Comparison of ENCODE assay signal across 1 cellular context in the genomic region with DNA sequence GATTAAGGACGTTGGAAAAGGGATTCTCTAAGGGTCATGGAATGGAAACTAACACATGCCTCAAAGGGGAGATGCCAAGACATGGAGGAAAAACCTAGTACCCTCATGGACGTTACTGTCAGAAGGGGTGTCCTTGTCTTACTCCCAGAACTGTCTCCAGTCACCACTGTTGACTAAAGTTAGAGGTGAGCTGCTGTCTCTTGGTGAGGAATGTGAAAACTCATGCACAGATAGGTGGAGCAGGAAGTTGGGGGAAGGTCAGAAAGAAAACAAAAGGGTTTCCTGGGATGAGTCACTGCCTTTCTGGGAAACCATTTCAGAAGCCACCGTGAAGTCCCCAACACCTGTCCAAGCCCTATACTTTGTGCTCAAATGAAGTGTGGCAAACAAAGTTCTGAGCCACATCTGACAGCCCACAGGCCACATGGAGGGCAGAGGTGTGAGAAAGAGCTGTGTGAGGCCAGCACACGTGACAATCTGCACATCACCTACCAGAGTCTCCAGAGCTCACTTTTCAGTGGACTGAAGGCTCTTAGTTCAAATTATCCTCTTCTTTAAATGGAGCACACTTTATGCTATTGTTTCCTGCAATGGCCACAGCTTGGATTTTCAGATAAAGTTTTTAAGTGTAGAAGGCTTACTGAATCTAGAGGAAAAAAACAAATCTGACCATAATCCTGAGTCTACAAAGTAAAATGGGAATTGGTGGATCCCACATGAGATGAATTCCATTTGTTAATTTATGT.
TF ChIP-seq lines count a peak whose summit lies in the region.

No MANE protein-coding gene starts in this region.

TF ChIP-seq in HepG2, 621 proteins besides CTCF, POLR2A, EP300 and RAD21 (continued from another document and continues in another):
- TF ChIP-seq, protein P1, sequence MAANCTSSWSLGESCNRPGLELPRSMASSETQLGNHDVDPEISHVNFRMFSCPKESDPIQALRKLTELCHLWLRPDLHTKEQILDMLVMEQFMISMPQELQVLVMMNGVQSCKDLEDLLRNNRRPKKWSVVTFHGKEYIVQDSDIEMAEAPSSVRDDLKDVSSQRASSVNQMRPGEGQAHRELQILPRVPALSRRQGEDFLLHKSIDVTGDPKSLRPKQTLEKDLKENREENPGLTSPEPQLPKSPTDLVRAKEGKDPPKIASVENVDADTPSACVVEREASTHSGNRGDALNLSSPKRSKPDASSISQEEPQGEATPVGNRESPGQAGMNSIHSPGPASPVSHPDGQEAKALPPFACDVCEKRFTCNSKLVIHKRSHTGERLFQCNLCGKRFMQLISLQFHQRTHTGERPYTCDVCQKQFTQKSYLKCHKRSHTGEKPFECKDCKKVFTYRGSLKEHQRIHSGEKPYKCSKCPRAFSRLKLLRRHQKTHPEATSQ (CRISPR knock-in tag; IDR thresholded peaks at IDR 0.05; ENCODE audit: borderline replicate concordance), result peak; percentile 91; the same call in 1 of the 2 replicates
- TF ChIP-seq, protein P2, sequence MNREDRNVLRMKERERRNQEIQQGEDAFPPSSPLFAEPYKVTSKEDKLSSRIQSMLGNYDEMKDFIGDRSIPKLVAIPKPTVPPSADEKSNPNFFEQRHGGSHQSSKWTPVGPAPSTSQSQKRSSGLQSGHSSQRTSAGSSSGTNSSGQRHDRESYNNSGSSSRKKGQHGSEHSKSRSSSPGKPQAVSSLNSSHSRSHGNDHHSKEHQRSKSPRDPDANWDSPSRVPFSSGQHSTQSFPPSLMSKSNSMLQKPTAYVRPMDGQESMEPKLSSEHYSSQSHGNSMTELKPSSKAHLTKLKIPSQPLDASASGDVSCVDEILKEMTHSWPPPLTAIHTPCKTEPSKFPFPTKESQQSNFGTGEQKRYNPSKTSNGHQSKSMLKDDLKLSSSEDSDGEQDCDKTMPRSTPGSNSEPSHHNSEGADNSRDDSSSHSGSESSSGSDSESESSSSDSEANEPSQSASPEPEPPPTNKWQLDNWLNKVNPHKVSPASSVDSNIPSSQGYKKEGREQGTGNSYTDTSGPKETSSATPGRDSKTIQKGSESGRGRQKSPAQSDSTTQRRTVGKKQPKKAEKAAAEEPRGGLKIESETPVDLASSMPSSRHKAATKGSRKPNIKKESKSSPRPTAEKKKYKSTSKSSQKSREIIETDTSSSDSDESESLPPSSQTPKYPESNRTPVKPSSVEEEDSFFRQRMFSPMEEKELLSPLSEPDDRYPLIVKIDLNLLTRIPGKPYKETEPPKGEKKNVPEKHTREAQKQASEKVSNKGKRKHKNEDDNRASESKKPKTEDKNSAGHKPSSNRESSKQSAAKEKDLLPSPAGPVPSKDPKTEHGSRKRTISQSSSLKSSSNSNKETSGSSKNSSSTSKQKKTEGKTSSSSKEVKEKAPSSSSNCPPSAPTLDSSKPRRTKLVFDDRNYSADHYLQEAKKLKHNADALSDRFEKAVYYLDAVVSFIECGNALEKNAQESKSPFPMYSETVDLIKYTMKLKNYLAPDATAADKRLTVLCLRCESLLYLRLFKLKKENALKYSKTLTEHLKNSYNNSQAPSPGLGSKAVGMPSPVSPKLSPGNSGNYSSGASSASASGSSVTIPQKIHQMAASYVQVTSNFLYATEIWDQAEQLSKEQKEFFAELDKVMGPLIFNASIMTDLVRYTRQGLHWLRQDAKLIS (CRISPR knock-in tag; IDR thresholded peaks at IDR 0.05), result peak; percentile 93; the same call in 1 of the 2 replicates
- TF ChIP-seq, protein P3, sequence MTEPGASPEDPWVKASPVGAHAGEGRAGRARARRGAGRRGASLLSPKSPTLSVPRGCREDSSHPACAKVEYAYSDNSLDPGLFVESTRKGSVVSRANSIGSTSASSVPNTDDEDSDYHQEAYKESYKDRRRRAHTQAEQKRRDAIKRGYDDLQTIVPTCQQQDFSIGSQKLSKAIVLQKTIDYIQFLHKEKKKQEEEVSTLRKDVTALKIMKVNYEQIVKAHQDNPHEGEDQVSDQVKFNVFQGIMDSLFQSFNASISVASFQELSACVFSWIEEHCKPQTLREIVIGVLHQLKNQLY (CRISPR knock-in tag; IDR thresholded peaks at IDR 0.05), result peak; percentile 96
- no peak for TF ChIP-seq CAMTA2 (CRISPR knock-in tag; IDR thresholded peaks at IDR 0.05; ENCODE audit: borderline replicate concordance)
- peak; percentile 69; the same call in 1 of the 2 replicates for TF ChIP-seq NR2C2 (CRISPR knock-in tag; IDR thresholded peaks at IDR 0.05; ENCODE audit: borderline replicate concordance)
- TF ChIP-seq ZNF30 (CRISPR knock-in tag; IDR thresholded peaks at IDR 0.05), result no peak
- peak; percentile 98 for TF ChIP-seq NCOA2 (CRISPR knock-in tag; IDR thresholded peaks at IDR 0.05)
- TF ChIP-seq, protein P4, sequence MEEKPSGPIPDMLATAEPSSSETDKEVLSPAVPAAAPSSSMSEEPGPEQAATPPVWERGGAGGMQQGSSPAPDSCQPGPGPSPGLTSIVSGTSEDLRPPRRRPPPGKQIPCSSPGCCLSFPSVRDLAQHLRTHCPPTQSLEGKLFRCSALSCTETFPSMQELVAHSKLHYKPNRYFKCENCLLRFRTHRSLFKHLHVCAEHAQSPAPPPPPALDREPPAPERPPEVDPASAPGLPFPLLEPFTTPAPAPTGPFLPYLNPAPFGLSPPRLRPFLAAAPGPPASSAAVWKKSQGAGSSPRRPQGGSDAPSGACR (CRISPR knock-in tag; IDR thresholded peaks at IDR 0.05), result peak; percentile 96
- peak; percentile 100 for TF ChIP-seq ZNF607 (CRISPR knock-in tag; IDR thresholded peaks at IDR 0.05; ENCODE audit: borderline replicate concordance)
- TF ChIP-seq SETDB1 (CRISPR knock-in tag; IDR thresholded peaks at IDR 0.05; ENCODE audit: borderline replicate concordance), result 0 out of 2 replicates have a peak, but pooled peaks have one; percentile 66
- no peak for TF ChIP-seq KLF15 (CRISPR knock-in tag; IDR thresholded peaks at IDR 0.05; ENCODE audit: borderline replicate concordance)
- TF ChIP-seq IRX3 (CRISPR knock-in tag; IDR thresholded peaks at IDR 0.05; ENCODE audit: borderline replicate concordance, low read depth), result no peak
- TF ChIP-seq EHMT2 (IDR thresholded peaks at IDR 0.05; ENCODE audit: borderline replicate concordance, low read depth, low read length), result peak; percentile 97
- TF ChIP-seq, protein P5, sequence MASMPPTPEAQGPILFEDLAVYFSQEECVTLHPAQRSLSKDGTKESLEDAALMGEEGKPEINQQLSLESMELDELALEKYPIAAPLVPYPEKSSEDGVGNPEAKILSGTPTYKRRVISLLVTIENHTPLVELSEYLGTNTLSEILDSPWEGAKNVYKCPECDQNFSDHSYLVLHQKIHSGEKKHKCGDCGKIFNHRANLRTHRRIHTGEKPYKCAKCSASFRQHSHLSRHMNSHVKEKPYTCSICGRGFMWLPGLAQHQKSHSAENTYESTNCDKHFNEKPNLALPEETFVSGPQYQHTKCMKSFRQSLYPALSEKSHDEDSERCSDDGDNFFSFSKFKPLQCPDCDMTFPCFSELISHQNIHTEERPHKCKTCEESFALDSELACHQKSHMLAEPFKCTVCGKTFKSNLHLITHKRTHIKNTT (CRISPR knock-in tag; IDR thresholded peaks at IDR 0.05), result no peak
- no peak for TF ChIP-seq FOXP1 (IDR thresholded peaks at IDR 0.05)
- TF ChIP-seq FOXP1 (CRISPR knock-in tag; IDR thresholded peaks at IDR 0.05), result peak; percentile 94
- peak; percentile 58; the same call in 1 of the 2 replicates for TF ChIP-seq ZNF7 (CRISPR knock-in tag; IDR thresholded peaks at IDR 0.05)
- TF ChIP-seq RFXAP (CRISPR knock-in tag; IDR thresholded peaks at IDR 0.05; ENCODE audit: borderline replicate concordance), result peak; percentile 95
- no peak for TF ChIP-seq MTF2 (CRISPR knock-in tag; IDR thresholded peaks at IDR 0.05; ENCODE audit: borderline replicate concordance)
- no peak for TF ChIP-seq NCOA5 (CRISPR knock-in tag; IDR thresholded peaks at IDR 0.05)
- TF ChIP-seq NONO (IDR thresholded peaks at IDR 0.05), result no peak
- TF ChIP-seq NONO (CRISPR knock-in tag; conservative IDR thresholded peaks at IDR 0.05), result no peak
- TF ChIP-seq, protein P6, sequence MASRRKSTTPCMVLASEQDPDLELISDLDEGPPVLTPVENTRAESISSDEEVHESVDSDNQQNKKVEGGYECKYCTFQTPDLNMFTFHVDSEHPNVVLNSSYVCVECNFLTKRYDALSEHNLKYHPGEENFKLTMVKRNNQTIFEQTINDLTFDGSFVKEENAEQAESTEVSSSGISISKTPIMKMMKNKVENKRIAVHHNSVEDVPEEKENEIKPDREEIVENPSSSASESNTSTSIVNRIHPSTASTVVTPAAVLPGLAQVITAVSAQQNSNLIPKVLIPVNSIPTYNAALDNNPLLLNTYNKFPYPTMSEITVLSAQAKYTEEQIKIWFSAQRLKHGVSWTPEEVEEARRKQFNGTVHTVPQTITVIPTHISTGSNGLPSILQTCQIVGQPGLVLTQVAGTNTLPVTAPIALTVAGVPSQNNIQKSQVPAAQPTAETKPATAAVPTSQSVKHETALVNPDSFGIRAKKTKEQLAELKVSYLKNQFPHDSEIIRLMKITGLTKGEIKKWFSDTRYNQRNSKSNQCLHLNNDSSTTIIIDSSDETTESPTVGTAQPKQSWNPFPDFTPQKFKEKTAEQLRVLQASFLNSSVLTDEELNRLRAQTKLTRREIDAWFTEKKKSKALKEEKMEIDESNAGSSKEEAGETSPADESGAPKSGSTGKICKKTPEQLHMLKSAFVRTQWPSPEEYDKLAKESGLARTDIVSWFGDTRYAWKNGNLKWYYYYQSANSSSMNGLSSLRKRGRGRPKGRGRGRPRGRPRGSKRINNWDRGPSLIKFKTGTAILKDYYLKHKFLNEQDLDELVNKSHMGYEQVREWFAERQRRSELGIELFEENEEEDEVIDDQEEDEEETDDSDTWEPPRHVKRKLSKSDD (CRISPR knock-in tag; IDR thresholded peaks at IDR 0.05; ENCODE audit: low read depth), result peak; percentile 81; the same call in 1 of the 2 replicates
- TF ChIP-seq GATA4 (IDR thresholded peaks at IDR 0.05; ENCODE audit: borderline replicate concordance, low read depth), result peak; percentile 93
- TF ChIP-seq, protein P7, sequence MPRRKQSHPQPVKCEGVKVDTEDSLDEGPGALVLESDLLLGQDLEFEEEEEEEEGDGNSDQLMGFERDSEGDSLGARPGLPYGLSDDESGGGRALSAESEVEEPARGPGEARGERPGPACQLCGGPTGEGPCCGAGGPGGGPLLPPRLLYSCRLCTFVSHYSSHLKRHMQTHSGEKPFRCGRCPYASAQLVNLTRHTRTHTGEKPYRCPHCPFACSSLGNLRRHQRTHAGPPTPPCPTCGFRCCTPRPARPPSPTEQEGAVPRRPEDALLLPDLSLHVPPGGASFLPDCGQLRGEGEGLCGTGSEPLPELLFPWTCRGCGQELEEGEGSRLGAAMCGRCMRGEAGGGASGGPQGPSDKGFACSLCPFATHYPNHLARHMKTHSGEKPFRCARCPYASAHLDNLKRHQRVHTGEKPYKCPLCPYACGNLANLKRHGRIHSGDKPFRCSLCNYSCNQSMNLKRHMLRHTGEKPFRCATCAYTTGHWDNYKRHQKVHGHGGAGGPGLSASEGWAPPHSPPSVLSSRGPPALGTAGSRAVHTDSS (CRISPR knock-in tag; conservative IDR thresholded peaks at IDR 0.05), result no peak
- TF ChIP-seq ZNF572 (CRISPR knock-in tag; IDR thresholded peaks at IDR 0.05), result peak; percentile 74; the same call in 1 of the 2 replicates
- TF ChIP-seq, protein P8, sequence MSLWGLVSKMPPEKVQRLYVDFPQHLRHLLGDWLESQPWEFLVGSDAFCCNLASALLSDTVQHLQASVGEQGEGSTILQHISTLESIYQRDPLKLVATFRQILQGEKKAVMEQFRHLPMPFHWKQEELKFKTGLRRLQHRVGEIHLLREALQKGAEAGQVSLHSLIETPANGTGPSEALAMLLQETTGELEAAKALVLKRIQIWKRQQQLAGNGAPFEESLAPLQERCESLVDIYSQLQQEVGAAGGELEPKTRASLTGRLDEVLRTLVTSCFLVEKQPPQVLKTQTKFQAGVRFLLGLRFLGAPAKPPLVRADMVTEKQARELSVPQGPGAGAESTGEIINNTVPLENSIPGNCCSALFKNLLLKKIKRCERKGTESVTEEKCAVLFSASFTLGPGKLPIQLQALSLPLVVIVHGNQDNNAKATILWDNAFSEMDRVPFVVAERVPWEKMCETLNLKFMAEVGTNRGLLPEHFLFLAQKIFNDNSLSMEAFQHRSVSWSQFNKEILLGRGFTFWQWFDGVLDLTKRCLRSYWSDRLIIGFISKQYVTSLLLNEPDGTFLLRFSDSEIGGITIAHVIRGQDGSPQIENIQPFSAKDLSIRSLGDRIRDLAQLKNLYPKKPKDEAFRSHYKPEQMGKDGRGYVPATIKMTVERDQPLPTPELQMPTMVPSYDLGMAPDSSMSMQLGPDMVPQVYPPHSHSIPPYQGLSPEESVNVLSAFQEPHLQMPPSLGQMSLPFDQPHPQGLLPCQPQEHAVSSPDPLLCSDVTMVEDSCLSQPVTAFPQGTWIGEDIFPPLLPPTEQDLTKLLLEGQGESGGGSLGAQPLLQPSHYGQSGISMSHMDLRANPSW (CRISPR knock-in tag; IDR thresholded peaks at IDR 0.05; ENCODE audit: borderline replicate concordance), result peak; percentile 87
- TF ChIP-seq HDAC1 (CRISPR knock-in tag; IDR thresholded peaks at IDR 0.05), result peak; percentile 96
- TF ChIP-seq ZBTB3 (CRISPR knock-in tag; IDR thresholded peaks at IDR 0.05; ENCODE audit: borderline replicate concordance, low read depth), result peak; percentile 97
- TF ChIP-seq, protein P9, sequence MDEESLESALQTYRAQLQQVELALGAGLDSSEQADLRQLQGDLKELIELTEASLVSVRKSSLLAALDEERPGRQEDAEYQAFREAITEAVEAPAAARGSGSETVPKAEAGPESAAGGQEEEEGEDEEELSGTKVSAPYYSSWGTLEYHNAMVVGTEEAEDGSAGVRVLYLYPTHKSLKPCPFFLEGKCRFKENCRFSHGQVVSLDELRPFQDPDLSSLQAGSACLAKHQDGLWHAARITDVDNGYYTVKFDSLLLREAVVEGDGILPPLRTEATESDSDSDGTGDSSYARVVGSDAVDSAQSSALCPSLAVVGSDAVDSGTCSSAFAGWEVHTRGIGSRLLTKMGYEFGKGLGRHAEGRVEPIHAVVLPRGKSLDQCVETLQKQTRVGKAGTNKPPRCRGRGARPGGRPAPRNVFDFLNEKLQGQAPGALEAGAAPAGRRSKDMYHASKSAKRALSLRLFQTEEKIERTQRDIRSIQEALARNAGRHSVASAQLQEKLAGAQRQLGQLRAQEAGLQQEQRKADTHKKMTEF (CRISPR knock-in tag; IDR thresholded peaks at IDR 0.05), result peak; percentile 100
- TF ChIP-seq SIN3B (IDR thresholded peaks at IDR 0.05; ENCODE audit: low read length), result no peak
- TF ChIP-seq ZEB1 (IDR thresholded peaks at IDR 0.05; ENCODE audit: insufficient replicate concordance, low read depth), result no peak
- peak; percentile 85; the same call in 1 of the 2 replicates for TF ChIP-seq HOXA5 (CRISPR knock-in tag; IDR thresholded peaks at IDR 0.05)
- peak; percentile 67 for TF ChIP-seq NFYC (CRISPR knock-in tag; IDR thresholded peaks at IDR 0.05)
- peak; percentile 70; the same call in 1 of the 2 replicates for TF ChIP-seq ZNF121 (CRISPR knock-in tag; IDR thresholded peaks at IDR 0.05)
- TF ChIP-seq ZNF329 (CRISPR knock-in tag; IDR thresholded peaks at IDR 0.05; ENCODE audit: low read depth), result no peak; the same call in none of the 2 replicates
- TF ChIP-seq MAF1 (CRISPR knock-in tag; IDR thresholded peaks at IDR 0.05; ENCODE audit: borderline replicate concordance), result no peak
- peak; percentile 99 for TF ChIP-seq RNF2 (conservative IDR thresholded peaks at IDR 0.05; ENCODE audit: low read depth)
- TF ChIP-seq, protein P10, sequence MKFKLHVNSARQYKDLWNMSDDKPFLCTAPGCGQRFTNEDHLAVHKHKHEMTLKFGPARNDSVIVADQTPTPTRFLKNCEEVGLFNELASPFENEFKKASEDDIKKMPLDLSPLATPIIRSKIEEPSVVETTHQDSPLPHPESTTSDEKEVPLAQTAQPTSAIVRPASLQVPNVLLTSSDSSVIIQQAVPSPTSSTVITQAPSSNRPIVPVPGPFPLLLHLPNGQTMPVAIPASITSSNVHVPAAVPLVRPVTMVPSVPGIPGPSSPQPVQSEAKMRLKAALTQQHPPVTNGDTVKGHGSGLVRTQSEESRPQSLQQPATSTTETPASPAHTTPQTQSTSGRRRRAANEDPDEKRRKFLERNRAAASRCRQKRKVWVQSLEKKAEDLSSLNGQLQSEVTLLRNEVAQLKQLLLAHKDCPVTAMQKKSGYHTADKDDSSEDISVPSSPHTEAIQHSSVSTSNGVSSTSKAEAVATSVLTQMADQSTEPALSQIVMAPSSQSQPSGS (CRISPR knock-in tag; IDR thresholded peaks at IDR 0.05), result peak; percentile 75; the same call in 1 of the 2 replicates
- TF ChIP-seq TCF7L2 (IDR thresholded peaks at IDR 0.05; ENCODE audit: low read depth, low read length), result no peak
